Comparison of ENCODE assay signal across 11 cellular contexts in the genomic region with DNA sequence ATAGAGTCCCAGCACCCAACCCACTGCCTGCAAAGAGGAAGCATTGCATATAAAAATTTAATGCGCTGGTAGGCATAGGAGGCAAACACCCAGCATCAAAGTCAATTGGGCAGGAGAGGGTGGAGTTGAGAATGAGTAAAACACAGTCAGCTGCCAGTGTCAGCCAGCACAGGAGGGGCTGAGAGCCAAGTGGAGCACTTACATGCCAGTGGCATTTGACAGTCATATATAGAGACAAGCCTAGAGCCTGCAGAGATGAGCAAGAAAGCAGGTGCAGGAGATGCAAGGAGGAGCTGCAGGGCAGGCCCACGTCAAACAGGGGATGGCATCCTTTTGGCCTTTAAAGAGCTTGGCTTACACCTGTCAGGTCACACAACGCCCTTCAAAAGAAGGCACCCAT. TPM values are rescaled to one million over a fixed set of nuclear protein-coding genes. Genes with fewer than 3 reads are reported as not detected.
DNase-seq lines count a peak whose midpoint lies in the region; ATAC-seq lines count a peak whose summit lies in the region.
"Had no signal": no experiment of that assay in that cellular context is flagged by ENCODE, and none has a peak within 500 bp of the region (broad histone marks: within the 10 kb centered on the region; RNA-seq: fewer than 3 reads in every experiment).

No MANE protein-coding gene starts in this region.

- peak overlapping the region; percentile 77; the same call in 1 of the 2 replicates for H3K27ac ChIP-seq in SJCRH30
- H3K27ac ChIP-seq: right lobe of liver had no signal

- H3K27me3 Mint-ChIP-seq in activated CD4-positive, alpha-beta T cell treated with anti-CD3 and anti-CD28 coated beads, Interleukin-2, amount 10 ng/mL, durations not matched to agents 24 days and 14 days: no peaks in the 10 kb centered on the region
- H3K27me3 Mint-ChIP-seq in memory B cell: no peaks in the 10 kb centered on the region
- H3K27me3 Mint-ChIP-seq: T-cell had no signal

- peak overlapping the region; percentile 79 for H3K27ac Mint-ChIP-seq in activated CD4-positive, alpha-beta T cell treated with anti-CD3 and anti-CD28 coated beads, Interleukin-2, amount 10 ng/mL, durations not matched to agents 24 days and 14 days
- peak overlapping the region; percentile 43 for H3K27ac Mint-ChIP-seq in memory B cell

- peak overlapping the region; percentile 59 for H3K4me3 Mint-ChIP-seq in activated CD4-positive, alpha-beta T cell treated with anti-CD3 and anti-CD28 coated beads, Interleukin-2, amount 10 ng/mL, durations not matched to agents 24 days and 14 days
- peak overlapping the region; percentile 63 for H3K4me3 Mint-ChIP-seq in memory B cell

- peaks cover 26% of the 10 kb centered on the region for H3K4me1 Mint-ChIP-seq in activated CD4-positive, alpha-beta T cell treated with anti-CD3 and anti-CD28 coated beads, Interleukin-2, amount 10 ng/mL, durations not matched to agents 24 days and 14 days
- peaks cover 42% of the 10 kb centered on the region for H3K4me1 Mint-ChIP-seq in memory B cell

- ATAC-seq in memory B cell (ENCODE audit: low read depth) (peak; percentile 60), GM18868 (IDR thresholded peaks at IDR 0.05; ENCODE audit: unreplicated experiment) (no peak)

- H3K4me3 ChIP-seq in SJCRH30: no peak overlapping the region
- H3K4me3 ChIP-seq: right lobe of liver had no signal

- no peaks in the 10 kb centered on the region for H3K36me3 Mint-ChIP-seq in activated CD4-positive, alpha-beta T cell treated with anti-CD3 and anti-CD28 coated beads, Interleukin-2, amount 10 ng/mL, durations not matched to agents 24 days and 14 days (ENCODE audit: low read depth)
- peaks cover 4% of the 10 kb centered on the region for H3K36me3 Mint-ChIP-seq in memory B cell
- H3K36me3 Mint-ChIP-seq: T-cell had no signal

- no peaks in the 10 kb centered on the region for H3K36me3 ChIP-seq in SJCRH30
- H3K36me3 ChIP-seq: right lobe of liver had no signal

- in situ Hi-C loops in G401 (cut with HindIII; ENCODE audit: low sequenced_read_pairs): no loop called here

- no peaks in the 10 kb centered on the region for H3K27me3 ChIP-seq in SJCRH30
- H3K27me3 ChIP-seq: right lobe of liver had no signal

- peaks cover 22% of the 10 kb centered on the region for H3K4me1 ChIP-seq in SJCRH30
- H3K4me1 ChIP-seq: right lobe of liver had no signal

- intact Hi-C loops in activated CD4-positive, alpha-beta T cell treated with anti-CD3 and anti-CD28 coated beads, Interleukin-2, amount 10 ng/mL, durations not matched to agents 24 days and 14 days (cut with micrococcal nuclease): loop anchor here (1.0 kb wide), 2 partner anchors 11 to 65 kb away; no protein-coding TSS in a partner anchor

- no peaks in the 10 kb centered on the region for H3K9me3 ChIP-seq in SJCRH30 (replicated peaks)
- H3K9me3 ChIP-seq: right lobe of liver had no signal

- DNase-seq in activated CD4-positive, alpha-beta T cell treated with anti-CD3 and anti-CD28 coated beads, Interleukin-2, amount 10 ng/mL, durations not matched to agents 24 days and 14 days: peak; percentile 62
- DNase-seq in activated CD4-positive, alpha-beta T cell treated with anti-CD3 and anti-CD28 coated beads for 4 hours: no peak
- peak; percentile 62 for DNase-seq in NCI-H1417 treated with DMSO at 0.1 percent for 48 hours (lab: John Stamatoyannopoulos, UW)
- peak; percentile 46 to 59 for DNase-seq in SJCRH30
- no peak for DNase-seq in memory B cell (ENCODE audit: low spot score in 2 of 2)
- no peak for DNase-seq in G401 (ENCODE audit: low spot score)
- no peak for DNase-seq in stimulated activated CD4-positive, alpha-beta T cell treated with anti-CD3 and anti-CD28 coated beads, Interleukin-15, amount 100 ng/mL, for 24 hours
- DNase-seq: activated effector memory CD4-positive, alpha-beta T cell treated with anti-CD3 and anti-CD28 coated beads, Interleukin-2, amount 50 U/mL, for 16 hours; right lobe of liver had no signal

- peaks cover 6% of the 10 kb centered on the region for H3K9me3 Mint-ChIP-seq in activated CD4-positive, alpha-beta T cell treated with anti-CD3 and anti-CD28 coated beads, Interleukin-2, amount 10 ng/mL, durations not matched to agents 24 days and 14 days
- peaks cover 2% of the 10 kb centered on the region for H3K9me3 Mint-ChIP-seq in memory B cell
- H3K9me3 Mint-ChIP-seq: T-cell had no signal

RNA-seq across cellular contexts. Expression of gene ZFAND6, which starts 27.6 kb away (rescaled TPM):
- total RNA-seq in activated CD4-positive, alpha-beta T cell treated with anti-CD3 and anti-CD28 coated beads, Interleukin-2, amount 10 ng/mL, durations not matched to agents 24 days and 14 days: 40.4 and 43.5 TPM in 2 replicates
- 118 and 123 TPM in 2 replicates for total RNA-seq in SJCRH30 (2014; rRNA removed; shearing (Covaris generic))
- 143 and 196 TPM in 2 replicates for total RNA-seq in G401 (2014; rRNA removed; shearing (Covaris generic))

Comparison
In these comparisons a context has a peak if more than half of its experiments do, and no peak if none do; other contexts are left out.
1. DNase-seq: peak in activated CD4-positive, alpha-beta T cell treated with anti-CD3 and anti-CD28 coated beads, Interleukin-2, amount 10 ng/mL, durations not matched to agents 24 days and 14 days (single experiment), NCI-H1417 treated with DMSO at 0.1 percent for 48 hours (single experiment) and SJCRH30 (2 of 2); none in activated CD4-positive, alpha-beta T cell treated with anti-CD3 and anti-CD28 coated beads for 4 hours (0 of 2), memory B cell (0 of 2), G401 (single experiment) and stimulated activated CD4-positive, alpha-beta T cell treated with anti-CD3 and anti-CD28 coated beads, Interleukin-15, amount 100 ng/mL, for 24 hours (single experiment).